Comparison of ENCODE assay signal across 16 cellular contexts in the genomic region with DNA sequence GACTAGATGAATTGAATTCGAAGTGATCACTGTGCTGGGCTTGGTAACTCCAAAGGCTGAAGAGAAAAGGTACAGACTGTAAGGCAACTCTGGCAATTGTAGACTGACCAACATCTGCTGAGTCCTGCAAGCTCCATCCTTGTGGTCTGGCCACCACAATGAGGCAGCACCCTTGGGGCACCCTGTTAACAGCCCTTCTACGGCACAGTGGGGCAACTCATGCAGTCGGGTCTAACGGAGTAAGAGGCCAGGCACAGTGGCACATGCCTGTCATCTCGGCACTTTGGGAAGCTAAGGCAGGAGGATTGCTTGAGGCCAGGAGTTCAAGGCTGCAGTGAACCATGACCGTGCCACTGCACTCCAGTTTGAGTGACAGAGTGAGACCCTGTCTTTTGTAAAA.
DNase-seq lines count a peak whose midpoint lies in the region; ATAC-seq, FAIRE-seq and TF ChIP-seq lines count a peak whose summit lies in the region.
"Had no signal": no experiment of that assay in that cellular context is flagged by ENCODE, and none has a peak within 500 bp of the region (broad histone marks: within the 10 kb centered on the region; RNA-seq: fewer than 3 reads in every experiment).

No MANE protein-coding gene starts in this region.

- H3K18ac ChIP-seq in neuronal stem cell (ENCODE audit: low read length), result no peak overlapping the region

- no peaks in the 10 kb centered on the region for H3K27me3 ChIP-seq in neuronal stem cell (ENCODE audit: control insufficient read depth in 3 of 3, insufficient read depth in 3 of 3, low read depth in 1 of 3, low read length in 3 of 3)
- H3K27me3 ChIP-seq in CD8-positive, alpha-beta T cell (ENCODE audit: insufficient read depth, low read length), result no peaks in the 10 kb centered on the region

- H3K27ac ChIP-seq in neuronal stem cell (replicated peaks; ENCODE audit: low read length), result no peak overlapping the region
- H3K27ac ChIP-seq in CD8-positive, alpha-beta T cell (ENCODE audit: low read depth, low read length), result no peak overlapping the region
- H3K27ac ChIP-seq: A549 had no signal

- no peak overlapping the region for H2BK15ac ChIP-seq in neuronal stem cell (ENCODE audit: low read length)

- peak overlapping the region; percentile 62 for H3K23ac ChIP-seq in neuronal stem cell (ENCODE audit: low read depth, low read length, poor library complexity)

- no peak overlapping the region for H3K4me3 Mint-ChIP-seq in CD8-positive, alpha-beta T cell
- H3K4me3 Mint-ChIP-seq: CD14-positive monocyte; CD8-positive, alpha-beta memory T cell; HFFc6 had no signal

- no peak overlapping the region for H3K4ac ChIP-seq in neuronal stem cell (ENCODE audit: low read length)

- H3K36me3 Mint-ChIP-seq in CD8-positive, alpha-beta T cell, result peaks cover 54% of the 10 kb centered on the region

- H4K8ac ChIP-seq in neuronal stem cell (ENCODE audit: low read depth, low read length), result no peak overlapping the region

- no peak overlapping the region for H3K4me2 ChIP-seq in neuronal stem cell (ENCODE audit: insufficient read depth, low read length, poor library complexity, severe bottlenecking)
- H3K4me2 ChIP-seq: A549 had no signal

- no peak overlapping the region for H3K4me3 ChIP-seq in neuronal stem cell (ENCODE audit: low read length in 2 of 2)
- H3K4me3 ChIP-seq in CD8-positive, alpha-beta T cell (ENCODE audit: low read depth, low read length), result no peak overlapping the region
- H3K4me3 ChIP-seq: A549 had no signal

- no peaks in the 10 kb centered on the region for H3K79me1 ChIP-seq in neuronal stem cell (ENCODE audit: low read depth, low read length)

- FAIRE-seq in urothelium cell line (lab: Jason Lieb, UNC), result peak; percentile 87
- FAIRE-seq: A549, GM19239 had no signal

- H3K4me1 Mint-ChIP-seq in CD8-positive, alpha-beta T cell (ENCODE audit: low read depth), result peaks cover 3% of the 10 kb centered on the region

- no peaks in the 10 kb centered on the region for H3K9me3 ChIP-seq in neuronal stem cell (replicated peaks in 1 of 2; ENCODE audit: control insufficient read depth in 2 of 2, insufficient read depth in 1 of 2, low read depth in 1 of 2, low read length in 2 of 2)
- no peaks in the 10 kb centered on the region for H3K9me3 ChIP-seq in CD8-positive, alpha-beta T cell (ENCODE audit: low read length)
- H3K9me3 ChIP-seq: A549, Caco-2 had no signal

- H3K9me3 Mint-ChIP-seq in CD8-positive, alpha-beta T cell, result no peaks in the 10 kb centered on the region
- H3K9me3 Mint-ChIP-seq: CD14-positive monocyte; CD8-positive, alpha-beta memory T cell; HFFc6 had no signal

- intact Hi-C loops in CD8-positive, alpha-beta T cell (cut with DNase I, micrococcal nuclease), result no loop called here

- H3K36me3 ChIP-seq in neuronal stem cell (replicated peaks in 1 of 2; ENCODE audit: control insufficient read depth in 2 of 2, insufficient read depth in 2 of 2, low read length in 2 of 2), result peaks cover 3 to 41% of the 10 kb centered on the region in 2 donors
- peaks cover 7% of the 10 kb centered on the region for H3K36me3 ChIP-seq in CD8-positive, alpha-beta T cell (ENCODE audit: insufficient read depth, low read length)

- no peak for TF ChIP-seq CTCF in CD8-positive, alpha-beta T cell (IDR thresholded peaks at IDR 0.05)

- peak overlapping the region; percentile 79 for H3K14ac ChIP-seq in neuronal stem cell (ENCODE audit: low read length)

- H2AFZ ChIP-seq in neuronal stem cell (ENCODE audit: low read length), result no peak overlapping the region

- H3K9ac ChIP-seq in neuronal stem cell (ENCODE audit: low read depth, low read length, poor library complexity), result no peak overlapping the region

- H3K27me3 Mint-ChIP-seq in CD8-positive, alpha-beta T cell (ENCODE audit: low read depth), result no peaks in the 10 kb centered on the region
- H3K27me3 Mint-ChIP-seq: CD8-positive, alpha-beta memory T cell had no signal

- DNase-seq in RPMI7951 (ENCODE audit: low read depth) (peak; percentile 79), left kidney (ENCODE audit: low read depth, low spot score) (peak; percentile 5), neuronal stem cell (ENCODE audit: low spot score) (no peak), urothelium cell line (ENCODE audit: low spot score) (no peak), epidermal melanocyte (ENCODE audit: insufficient read length, low spot score) (no peak)
- DNase-seq in CD8-positive, alpha-beta T cell, result no peak
- DNase-seq: Caco-2; CD8-positive, alpha-beta memory T cell; DND-41; GDM1; HCEC 1CT; HFFc6 had no signal

- no peak overlapping the region for H2AK5ac ChIP-seq in neuronal stem cell (ENCODE audit: low read depth, low read length)

- no peak overlapping the region for H2BK120ac ChIP-seq in neuronal stem cell (ENCODE audit: low read depth, low read length)

- H3K27ac Mint-ChIP-seq in CD8-positive, alpha-beta T cell, result no peak overlapping the region
- H3K27ac Mint-ChIP-seq: CD8-positive, alpha-beta memory T cell; HFFc6 had no signal

- H2BK5ac ChIP-seq in neuronal stem cell (ENCODE audit: low read length), result no peak overlapping the region

- H3K4me1 ChIP-seq in neuronal stem cell (ENCODE audit: control insufficient read depth in 2 of 2, insufficient read depth in 1 of 2, low read depth in 1 of 2, low read length in 2 of 2), result no peaks in the 10 kb centered on the region
- no peaks in the 10 kb centered on the region for H3K4me1 ChIP-seq in CD8-positive, alpha-beta T cell (ENCODE audit: insufficient read depth, low read length)
- H3K4me1 ChIP-seq: A549, Caco-2 had no signal

- no peak overlapping the region for H4K91ac ChIP-seq in neuronal stem cell (ENCODE audit: low read depth, low read length, poor library complexity)

- no CpG with 5 or more reads among the region's 6 CpGs for WGBS in neuronal stem cell (ENCODE audit: extremely low coverage in 2 of 2, insufficient read length in 2 of 2, insufficient replicate concordance in 1 of 2), 2 donors

- POLR2A ChIA-PET in CD8-positive, alpha-beta T cell (lab: Charles Lee), result no interaction called here

- CTCF ChIA-PET in CD8-positive, alpha-beta T cell (lab: Charles Lee), result no interaction called here

- no peak overlapping the region for H2BK12ac ChIP-seq in neuronal stem cell (ENCODE audit: low read length)

- ATAC-seq in CD8-positive, alpha-beta T cell, result no peak
- ATAC-seq in SK-N-SH treated with all-trans-retinoic acid at 6 μM for 48 hours, result no peak
- ATAC-seq: A549 had no signal

TF ChIP-seq in SK-N-SH treated with all-trans-retinoic acid at 6 μM for 48 hours, 23 proteins besides CTCF, POLR2A, EP300 and RAD21:
- TF ChIP-seq, protein P1, sequence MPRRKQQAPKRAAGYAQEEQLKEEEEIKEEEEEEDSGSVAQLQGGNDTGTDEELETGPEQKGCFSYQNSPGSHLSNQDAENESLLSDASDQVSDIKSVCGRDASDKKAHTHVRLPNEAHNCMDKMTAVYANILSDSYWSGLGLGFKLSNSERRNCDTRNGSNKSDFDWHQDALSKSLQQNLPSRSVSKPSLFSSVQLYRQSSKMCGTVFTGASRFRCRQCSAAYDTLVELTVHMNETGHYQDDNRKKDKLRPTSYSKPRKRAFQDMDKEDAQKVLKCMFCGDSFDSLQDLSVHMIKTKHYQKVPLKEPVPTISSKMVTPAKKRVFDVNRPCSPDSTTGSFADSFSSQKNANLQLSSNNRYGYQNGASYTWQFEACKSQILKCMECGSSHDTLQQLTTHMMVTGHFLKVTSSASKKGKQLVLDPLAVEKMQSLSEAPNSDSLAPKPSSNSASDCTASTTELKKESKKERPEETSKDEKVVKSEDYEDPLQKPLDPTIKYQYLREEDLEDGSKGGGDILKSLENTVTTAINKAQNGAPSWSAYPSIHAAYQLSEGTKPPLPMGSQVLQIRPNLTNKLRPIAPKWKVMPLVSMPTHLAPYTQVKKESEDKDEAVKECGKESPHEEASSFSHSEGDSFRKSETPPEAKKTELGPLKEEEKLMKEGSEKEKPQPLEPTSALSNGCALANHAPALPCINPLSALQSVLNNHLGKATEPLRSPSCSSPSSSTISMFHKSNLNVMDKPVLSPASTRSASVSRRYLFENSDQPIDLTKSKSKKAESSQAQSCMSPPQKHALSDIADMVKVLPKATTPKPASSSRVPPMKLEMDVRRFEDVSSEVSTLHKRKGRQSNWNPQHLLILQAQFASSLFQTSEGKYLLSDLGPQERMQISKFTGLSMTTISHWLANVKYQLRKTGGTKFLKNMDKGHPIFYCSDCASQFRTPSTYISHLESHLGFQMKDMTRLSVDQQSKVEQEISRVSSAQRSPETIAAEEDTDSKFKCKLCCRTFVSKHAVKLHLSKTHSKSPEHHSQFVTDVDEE (CRISPR knock-in tag; IDR thresholded peaks at IDR 0.05), result no peak
- TF ChIP-seq CREB5 (CRISPR knock-in tag; IDR thresholded peaks at IDR 0.05; ENCODE audit: low read depth) (no peak), ZFP3 (CRISPR knock-in tag; IDR thresholded peaks at IDR 0.05) (no peak), ESRRG (CRISPR knock-in tag; IDR thresholded peaks at IDR 0.05) (no peak), PPARA (CRISPR knock-in tag; IDR thresholded peaks at IDR 0.05; ENCODE audit: borderline replicate concordance) (no peak), ZNF70 (CRISPR knock-in tag; IDR thresholded peaks at IDR 0.05) (no peak)
TF ChIP-seq in SK-N-SH treated with all-trans-retinoic acid at 6 μM for 48 hours: peak in this region for 0.

Comparison
In these comparisons a context has a peak if more than half of its experiments do, and no peak if none do; other contexts are left out.
1. DNase-seq: peak in RPMI7951 (single experiment) and left kidney (single experiment); none in neuronal stem cell (single experiment), urothelium cell line (single experiment), CD8-positive, alpha-beta T cell (0 of 7) and epidermal melanocyte (single experiment).